In the genomic region with DNA sequence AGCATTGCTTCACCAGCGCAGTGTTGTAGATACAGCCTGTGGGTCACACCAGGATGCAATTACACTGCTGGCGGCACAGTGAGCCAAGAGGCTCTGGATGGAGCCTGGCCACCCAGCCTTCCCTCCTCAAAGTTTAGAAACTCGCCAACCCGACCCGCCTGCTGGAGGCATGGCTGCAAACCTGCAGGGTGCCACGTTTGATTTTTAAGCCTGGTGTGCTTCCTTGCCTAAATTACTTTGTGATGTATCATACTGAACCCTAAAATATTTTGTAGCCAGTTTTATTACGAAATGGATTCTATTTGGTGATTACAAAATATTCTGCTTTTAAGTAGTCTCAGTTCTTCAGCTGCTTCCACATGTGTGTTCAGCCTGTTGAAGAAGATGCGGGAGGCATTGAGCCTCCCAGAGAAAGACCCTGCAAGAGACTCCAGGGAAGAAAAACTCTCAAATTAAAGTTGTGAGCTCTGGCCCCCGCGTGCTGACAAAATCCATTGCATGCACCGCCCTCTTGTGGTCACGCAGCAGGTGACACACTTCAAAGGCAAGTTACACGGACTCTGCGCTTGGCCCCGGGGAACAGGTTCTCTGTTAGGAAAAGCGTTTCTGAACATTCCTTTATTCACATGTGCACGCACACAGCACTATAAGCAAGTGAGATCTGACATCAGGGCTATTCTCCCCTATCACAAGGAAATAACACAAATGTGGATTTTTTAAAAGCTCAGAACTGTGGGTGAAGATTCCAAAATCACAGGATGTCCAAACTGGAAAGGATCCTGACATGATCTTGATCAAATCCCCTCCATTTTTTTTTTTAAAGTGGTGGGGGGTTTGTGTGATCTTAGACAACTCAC, we compare ENCODE assay signal across 8 cellular contexts.
DNase-seq lines count a peak whose midpoint lies in the region; ATAC-seq and TF ChIP-seq lines count a peak whose summit lies in the region.

No MANE protein-coding gene starts in this region.

- H3K27ac Mint-ChIP-seq in neural crest cell (ENCODE audit: unreplicated experiment): no peak overlapping the region
- no peak overlapping the region for H3K27ac Mint-ChIP-seq in activated T-helper 17 cell treated with anti-CD3 and anti-CD28 coated beads, Interleukin-2, amount 50 U/mL, for 72 hours

- no peaks in the 10 kb centered on the region for H3K27me3 Mint-ChIP-seq in neural crest cell (ENCODE audit: low read depth)
- peaks cover 21% of the 10 kb centered on the region for H3K27me3 Mint-ChIP-seq in activated T-helper 17 cell treated with anti-CD3 and anti-CD28 coated beads, Interleukin-2, amount 50 U/mL, for 72 hours

- TF ChIP-seq POLR2A in HCT116 (IDR thresholded peaks at IDR 0.05; ENCODE audit: borderline replicate concordance, extremely low read depth, insufficient read depth, insufficient read length): no peak

- no peaks in the 10 kb centered on the region for H4K20me1 ChIP-seq in HCT116 (ENCODE audit: insufficient read depth)

- H3K4me3 Mint-ChIP-seq in neural crest cell: no peak overlapping the region
- no peak overlapping the region for H3K4me3 Mint-ChIP-seq in activated T-helper 17 cell treated with anti-CD3 and anti-CD28 coated beads, Interleukin-2, amount 50 U/mL, for 72 hours

- no peaks in the 10 kb centered on the region for H3K36me3 Mint-ChIP-seq in neural crest cell (ENCODE audit: low read depth)
- H3K36me3 Mint-ChIP-seq in activated T-helper 17 cell treated with anti-CD3 and anti-CD28 coated beads, Interleukin-2, amount 50 U/mL, for 72 hours (ENCODE audit: low read depth): no peaks in the 10 kb centered on the region

- H2AFZ ChIP-seq in HCT116 (ENCODE audit: low read depth, low read length, poor library complexity, severe bottlenecking): peak overlapping the region; percentile 54

- RAD21 ChIA-PET in HCT116 (lab: Charles Lee; ENCODE audit: low non-redundant PET in 1 of 2, low total read pairs in 2 of 2, uncharacterized antibody in 2 of 2, unreplicated experiment in 2 of 2): interaction anchor here (0.6 to 1.0 kb wide), 3 partner anchors 30 to 271 kb away, joined by 3 to 6 read pairs (median 3); no protein-coding TSS in a partner anchor

- POLR2A ChIA-PET in HCT116 (lab: Charles Lee): no interaction called here

- no peaks in the 10 kb centered on the region for H3K4me1 ChIP-seq in BE2C
- H3K4me1 ChIP-seq in HCT116 (ENCODE audit: control insufficient read depth in 1 of 2, insufficient read depth in 2 of 2, low read length in 2 of 2): peaks cover 0 to 7% of the 10 kb centered on the region in 2 experiments; a peak in 1 of 4 replicates

- peak; percentile 92 for TF ChIP-seq RAD21 in HCT116 (IDR thresholded peaks at IDR 0.05; ENCODE audit: low read depth)

- H3K4me1 Mint-ChIP-seq in neural crest cell: peaks cover 11% of the 10 kb centered on the region
- H3K4me1 Mint-ChIP-seq in activated T-helper 17 cell treated with anti-CD3 and anti-CD28 coated beads, Interleukin-2, amount 50 U/mL, for 72 hours: no peaks in the 10 kb centered on the region

- H3K36me3 ChIP-seq in BE2C: no peaks in the 10 kb centered on the region
- no peaks in the 10 kb centered on the region for H3K36me3 ChIP-seq in HCT116 (ENCODE audit: control insufficient read depth in 1 of 2, insufficient read depth in 2 of 2, low read length in 2 of 2)

- no peaks in the 10 kb centered on the region for H3K79me2 ChIP-seq in HCT116 (ENCODE audit: insufficient read depth, low read length)

- H3K4me3 ChIP-seq in BE2C (ENCODE audit: low read depth, low read length) (no peak overlapping the region), HCT116 (replicated peaks in 1 of 2; ENCODE audit: low read depth in 1 of 2, low read length in 2 of 2) (no peak overlapping the region)

- peak; percentile 95 for ATAC-seq in HCT116
- ATAC-seq in stimulated activated naive CD8-positive, alpha-beta T cell treated with anti-CD3 and anti-CD28 coated beads, Interleukin-15, Interleukin-2, amounts not matched to agents 100 U/mL and 50 U/mL, for 24 hours: peak; percentile 52
- no peak for ATAC-seq in activated T-helper 17 cell treated with anti-CD3 and anti-CD28 coated beads, Interleukin-2, amount 50 U/mL, for 72 hours (replicated peaks)

- H3K27ac ChIP-seq in HCT116 (ENCODE audit: low read depth, low read length): no peak overlapping the region

- DNase-seq in BE2C: peak; percentile 69
- DNase-seq in HCT116 (ENCODE audit: low read depth, low spot score): peak; percentile 49
- peak; percentile 39 for DNase-seq in NOMO-1 treated with dmso at 0.1 percent for 144 hours (lab: John Stamatoyannopoulos, UW; ENCODE audit: unreplicated experiment)
- peak; percentile 29 for DNase-seq in activated T-cell treated with anti-CD3 and anti-CD28 coated beads for 24 hours (ENCODE audit: low read depth)
- peak; percentile 97 for DNase-seq in fibroblast of gingiva (ENCODE audit: low read depth)
- DNase-seq in neural crest cell (ENCODE audit: low read depth, low spot score): peak; percentile 72
- peak; percentile 64 for DNase-seq in stimulated activated naive CD8-positive, alpha-beta T cell treated with anti-CD3 and anti-CD28 coated beads, Interleukin-15, Interleukin-2, amounts not matched to agents 100 U/mL and 50 U/mL, for 24 hours

- H3K9me3 Mint-ChIP-seq in neural crest cell: no peaks in the 10 kb centered on the region
- H3K9me3 Mint-ChIP-seq in activated T-helper 17 cell treated with anti-CD3 and anti-CD28 coated beads, Interleukin-2, amount 50 U/mL, for 72 hours: no peaks in the 10 kb centered on the region

- peak overlapping the region; percentile 25; the same call in 1 of the 2 replicates for H3K4me2 ChIP-seq in HCT116 (ENCODE audit: low read length)

- intact Hi-C loops in HCT116 (cut with micrococcal nuclease): loop anchor here (1.0 to 2.0 kb wide), 4 partner anchors 65 to 414 kb away; no protein-coding TSS in a partner anchor

- no peaks in the 10 kb centered on the region for H3K9me2 ChIP-seq in HCT116 (ENCODE audit: insufficient read depth)

- BruUV-seq in HCT116 (replicated peaks; lab: Mats Ljungman, UMichigan): no TSS peak

- TF ChIP-seq CTCF in BE2C (IDR thresholded peaks at IDR 0.05; ENCODE audit: low read depth, low read length): peak; percentile 96
- TF ChIP-seq CTCF in HCT116 (IDR thresholded peaks at IDR 0.05 in 2 of 3, conservative IDR thresholded peaks at IDR 0.05 in 1 of 3; ENCODE audit: borderline replicate concordance in 1 of 3, insufficient read depth in 1 of 3, low read depth in 2 of 3, low read length in 2 of 3): peak; percentile 86 to 94 (median 86)
- peak; percentile 91 for TF ChIP-seq CTCF in neural crest cell (conservative IDR thresholded peaks at IDR 0.05)

- H3K9ac ChIP-seq in HCT116 (ENCODE audit: low read length): no peak overlapping the region

- CTCF ChIA-PET in HCT116 (lab: Charles Lee): interaction anchor here (0.7 to 1.5 kb wide), 11 partner anchors 22 to 427 kb away, joined by 3 to 13 read pairs (median 5); no protein-coding TSS in a partner anchor

- H3K9me3 ChIP-seq in BE2C (no peaks in the 10 kb centered on the region), HCT116 (ENCODE audit: control insufficient read depth in 1 of 2, insufficient read depth in 1 of 2, low read depth in 1 of 2, low read length in 2 of 2) (no peaks in the 10 kb centered on the region)

- H3K27me3 ChIP-seq in BE2C (peaks cover 33% of the 10 kb centered on the region), HCT116 (ENCODE audit: insufficient read depth, low read length) (no peaks in the 10 kb centered on the region)

TF ChIP-seq in HCT116, 20 proteins besides CTCF, POLR2A, EP300 and RAD21:
- TF ChIP-seq TCF7L2 (IDR thresholded peaks at IDR 0.05; ENCODE audit: borderline replicate concordance, extremely low read depth, insufficient read depth, insufficient read length): peak; percentile 34
- TF ChIP-seq, protein P1, sequence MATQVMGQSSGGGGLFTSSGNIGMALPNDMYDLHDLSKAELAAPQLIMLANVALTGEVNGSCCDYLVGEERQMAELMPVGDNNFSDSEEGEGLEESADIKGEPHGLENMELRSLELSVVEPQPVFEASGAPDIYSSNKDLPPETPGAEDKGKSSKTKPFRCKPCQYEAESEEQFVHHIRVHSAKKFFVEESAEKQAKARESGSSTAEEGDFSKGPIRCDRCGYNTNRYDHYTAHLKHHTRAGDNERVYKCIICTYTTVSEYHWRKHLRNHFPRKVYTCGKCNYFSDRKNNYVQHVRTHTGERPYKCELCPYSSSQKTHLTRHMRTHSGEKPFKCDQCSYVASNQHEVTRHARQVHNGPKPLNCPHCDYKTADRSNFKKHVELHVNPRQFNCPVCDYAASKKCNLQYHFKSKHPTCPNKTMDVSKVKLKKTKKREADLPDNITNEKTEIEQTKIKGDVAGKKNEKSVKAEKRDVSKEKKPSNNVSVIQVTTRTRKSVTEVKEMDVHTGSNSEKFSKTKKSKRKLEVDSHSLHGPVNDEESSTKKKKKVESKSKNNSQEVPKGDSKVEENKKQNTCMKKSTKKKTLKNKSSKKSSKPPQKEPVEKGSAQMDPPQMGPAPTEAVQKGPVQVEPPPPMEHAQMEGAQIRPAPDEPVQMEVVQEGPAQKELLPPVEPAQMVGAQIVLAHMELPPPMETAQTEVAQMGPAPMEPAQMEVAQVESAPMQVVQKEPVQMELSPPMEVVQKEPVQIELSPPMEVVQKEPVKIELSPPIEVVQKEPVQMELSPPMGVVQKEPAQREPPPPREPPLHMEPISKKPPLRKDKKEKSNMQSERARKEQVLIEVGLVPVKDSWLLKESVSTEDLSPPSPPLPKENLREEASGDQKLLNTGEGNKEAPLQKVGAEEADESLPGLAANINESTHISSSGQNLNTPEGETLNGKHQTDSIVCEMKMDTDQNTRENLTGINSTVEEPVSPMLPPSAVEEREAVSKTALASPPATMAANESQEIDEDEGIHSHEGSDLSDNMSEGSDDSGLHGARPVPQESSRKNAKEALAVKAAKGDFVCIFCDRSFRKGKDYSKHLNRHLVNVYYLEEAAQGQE (IDR thresholded peaks at IDR 0.05; ENCODE audit: low read depth): no peak
- TF ChIP-seq YY1 (IDR thresholded peaks at IDR 0.05; ENCODE audit: extremely low read depth, insufficient replicate concordance, low read depth, low read length): peak; percentile 28
- TF ChIP-seq, protein P2, sequence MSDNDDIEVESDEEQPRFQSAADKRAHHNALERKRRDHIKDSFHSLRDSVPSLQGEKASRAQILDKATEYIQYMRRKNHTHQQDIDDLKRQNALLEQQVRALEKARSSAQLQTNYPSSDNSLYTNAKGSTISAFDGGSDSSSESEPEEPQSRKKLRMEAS (IDR thresholded peaks at IDR 0.05): 0 out of 2 replicates have a peak, but pooled peaks have one; percentile 37

Comparison
In these comparisons a context has a peak if more than half of its experiments do, and no peak if none do; other contexts are left out.
1. DNase-seq: peak in every context shown above with its lines; median percentile 97 in fibroblast of gingiva; 72 in neural crest cell; 69 in BE2C; 64 in stimulated activated naive CD8-positive, alpha-beta T cell treated with anti-CD3 and anti-CD28 coated beads, Interleukin-15, Interleukin-2, amounts not matched to agents 100 U/mL and 50 U/mL, for 24 hours; 49 in HCT116; 39 in NOMO-1 treated with dmso at 0.1 percent for 144 hours; 29 in activated T-cell treated with anti-CD3 and anti-CD28 coated beads for 24 hours.